1 cellular context compared by ENCODE assay signal in the genomic region with DNA sequence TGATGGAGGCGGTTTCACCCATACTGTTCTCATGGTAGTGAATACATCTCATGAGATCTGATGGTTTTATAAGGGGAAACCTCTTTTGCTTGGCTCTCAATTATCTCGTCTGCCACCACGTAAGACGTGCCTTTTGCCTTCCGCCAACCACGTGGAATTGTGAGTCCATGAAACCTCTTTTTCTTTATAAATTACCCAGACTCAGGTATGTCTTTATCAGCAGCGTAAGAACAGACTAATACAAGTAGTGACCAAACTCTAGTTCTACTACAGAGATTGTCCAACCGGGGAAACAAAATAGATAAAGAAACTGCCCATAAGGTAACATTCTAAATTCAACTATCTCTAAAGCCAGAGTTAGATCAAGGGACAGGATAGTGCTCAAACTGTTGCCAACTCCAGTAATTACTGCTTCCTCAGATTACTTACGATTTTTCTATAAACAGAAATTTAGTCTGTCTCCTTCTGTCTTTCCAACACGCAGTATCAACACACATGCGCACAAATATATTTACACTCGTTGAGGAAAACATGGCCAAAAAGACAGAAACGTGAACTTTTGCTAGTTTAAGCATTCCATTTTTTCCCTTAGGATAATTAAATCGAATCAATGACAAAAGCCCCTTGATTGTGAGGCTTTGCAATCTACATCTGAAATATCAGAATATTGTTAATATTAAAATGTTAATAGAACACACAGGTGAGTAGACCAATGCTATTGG.
TF ChIP-seq lines count a peak whose summit lies in the region.

No MANE protein-coding gene starts in this region.

TF ChIP-seq in K562, 482 proteins besides CTCF, POLR2A, EP300 and RAD21 (continued from another document and continues in another):
- no peak for TF ChIP-seq STAT6 (CRISPR knock-in tag; IDR thresholded peaks at IDR 0.05)
- no peak for TF ChIP-seq ILK (tag; IDR thresholded peaks at IDR 0.05; ENCODE audit: borderline replicate concordance, low read depth)
- TF ChIP-seq, protein P1, sequence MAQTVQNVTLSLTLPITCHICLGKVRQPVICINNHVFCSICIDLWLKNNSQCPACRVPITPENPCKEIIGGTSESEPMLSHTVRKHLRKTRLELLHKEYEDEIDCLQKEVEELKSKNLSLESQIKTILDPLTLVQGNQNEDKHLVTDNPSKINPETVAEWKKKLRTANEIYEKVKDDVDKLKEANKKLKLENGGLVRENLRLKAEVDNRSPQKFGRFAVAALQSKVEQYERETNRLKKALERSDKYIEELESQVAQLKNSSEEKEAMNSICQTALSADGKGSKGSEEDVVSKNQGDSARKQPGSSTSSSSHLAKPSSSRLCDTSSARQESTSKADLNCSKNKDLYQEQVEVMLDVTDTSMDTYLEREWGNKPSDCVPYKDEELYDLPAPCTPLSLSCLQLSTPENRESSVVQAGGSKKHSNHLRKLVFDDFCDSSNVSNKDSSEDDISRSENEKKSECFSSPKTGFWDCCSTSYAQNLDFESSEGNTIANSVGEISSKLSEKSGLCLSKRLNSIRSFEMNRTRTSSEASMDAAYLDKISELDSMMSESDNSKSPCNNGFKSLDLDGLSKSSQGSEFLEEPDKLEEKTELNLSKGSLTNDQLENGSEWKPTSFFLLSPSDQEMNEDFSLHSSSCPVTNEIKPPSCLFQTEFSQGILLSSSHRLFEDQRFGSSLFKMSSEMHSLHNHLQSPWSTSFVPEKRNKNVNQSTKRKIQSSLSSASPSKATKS (CRISPR knock-in tag; IDR thresholded peaks at IDR 0.05), result no peak; the same call in 1 of the 2 replicates
- TF ChIP-seq, protein P2, sequence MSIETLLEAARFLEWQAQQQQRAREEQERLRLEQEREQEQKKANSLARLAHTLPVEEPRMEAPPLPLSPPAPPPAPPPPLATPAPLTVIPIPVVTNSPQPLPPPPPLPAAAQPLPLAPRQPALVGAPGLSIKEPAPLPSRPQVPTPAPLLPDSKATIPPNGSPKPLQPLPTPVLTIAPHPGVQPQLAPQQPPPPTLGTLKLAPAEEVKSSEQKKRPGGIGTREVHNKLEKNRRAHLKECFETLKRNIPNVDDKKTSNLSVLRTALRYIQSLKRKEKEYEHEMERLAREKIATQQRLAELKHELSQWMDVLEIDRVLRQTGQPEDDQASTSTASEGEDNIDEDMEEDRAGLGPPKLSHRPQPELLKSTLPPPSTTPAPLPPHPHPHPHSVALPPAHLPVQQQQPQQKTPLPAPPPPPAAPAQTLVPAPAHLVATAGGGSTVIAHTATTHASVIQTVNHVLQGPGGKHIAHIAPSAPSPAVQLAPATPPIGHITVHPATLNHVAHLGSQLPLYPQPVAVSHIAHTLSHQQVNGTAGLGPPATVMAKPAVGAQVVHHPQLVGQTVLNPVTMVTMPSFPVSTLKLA (conservative IDR thresholded peaks at IDR 0.05), result peak in 1 of 2 experiments; percentile 59; a peak in 1 of 4 replicates
- TF ChIP-seq YY1 (IDR thresholded peaks at IDR 0.05; ENCODE audit: borderline replicate concordance in 1 of 3, control insufficient read depth in 1 of 3, extremely low read depth in 1 of 3, insufficient read depth in 3 of 3, insufficient read length in 1 of 3, insufficient replicate concordance in 2 of 3, low read depth in 1 of 3, low read length in 2 of 3), result no peak
- TF ChIP-seq KAT2B (IDR thresholded peaks at IDR 0.05; ENCODE audit: low read depth, low read length), result no peak
- no peak for TF ChIP-seq BDP1 (IDR thresholded peaks at IDR 0.05; ENCODE audit: insufficient read depth, insufficient read length)
- no peak for TF ChIP-seq FOXA1 (IDR thresholded peaks at IDR 0.05; ENCODE audit: borderline replicate concordance)
- TF ChIP-seq ZNF277 (CRISPR knock-in tag; IDR thresholded peaks at IDR 0.05; ENCODE audit: borderline replicate concordance), result no peak
- TF ChIP-seq ZNF75A (CRISPR knock-in tag; IDR thresholded peaks at IDR 0.05), result no peak
- TF ChIP-seq, protein P3, sequence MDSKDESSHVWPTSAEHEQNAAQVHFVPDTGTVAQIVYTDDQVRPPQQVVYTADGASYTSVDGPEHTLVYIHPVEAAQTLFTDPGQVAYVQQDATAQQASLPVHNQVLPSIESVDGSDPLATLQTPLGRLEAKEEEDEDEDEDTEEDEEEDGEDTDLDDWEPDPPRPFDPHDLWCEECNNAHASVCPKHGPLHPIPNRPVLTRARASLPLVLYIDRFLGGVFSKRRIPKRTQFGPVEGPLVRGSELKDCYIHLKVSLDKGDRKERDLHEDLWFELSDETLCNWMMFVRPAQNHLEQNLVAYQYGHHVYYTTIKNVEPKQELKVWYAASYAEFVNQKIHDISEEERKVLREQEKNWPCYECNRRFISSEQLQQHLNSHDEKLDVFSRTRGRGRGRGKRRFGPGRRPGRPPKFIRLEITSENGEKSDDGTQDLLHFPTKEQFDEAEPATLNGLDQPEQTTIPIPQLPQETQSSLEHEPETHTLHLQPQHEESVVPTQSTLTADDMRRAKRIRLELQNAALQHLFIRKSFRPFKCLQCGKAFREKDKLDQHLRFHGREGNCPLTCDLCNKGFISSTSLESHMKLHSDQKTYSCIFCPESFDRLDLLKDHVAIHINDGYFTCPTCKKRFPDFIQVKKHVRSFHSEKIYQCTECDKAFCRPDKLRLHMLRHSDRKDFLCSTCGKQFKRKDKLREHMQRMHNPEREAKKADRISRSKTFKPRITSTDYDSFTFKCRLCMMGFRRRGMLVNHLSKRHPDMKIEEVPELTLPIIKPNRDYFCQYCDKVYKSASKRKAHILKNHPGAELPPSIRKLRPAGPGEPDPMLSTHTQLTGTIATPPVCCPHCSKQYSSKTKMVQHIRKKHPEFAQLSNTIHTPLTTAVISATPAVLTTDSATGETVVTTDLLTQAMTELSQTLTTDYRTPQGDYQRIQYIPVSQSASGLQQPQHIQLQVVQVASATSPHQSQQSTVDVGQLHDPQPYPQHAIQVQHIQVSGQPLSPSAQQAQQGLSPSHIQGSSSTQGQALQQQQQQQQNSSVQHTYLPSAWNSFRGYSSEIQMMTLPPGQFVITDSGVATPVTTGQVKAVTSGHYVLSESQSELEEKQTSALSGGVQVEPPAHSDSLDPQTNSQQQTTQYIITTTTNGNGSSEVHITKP (IDR thresholded peaks at IDR 0.05; ENCODE audit: partially characterized antibody), result no peak
- no peak for TF ChIP-seq NELFE (IDR thresholded peaks at IDR 0.05; ENCODE audit: insufficient read depth, insufficient read length)
- no peak for TF ChIP-seq TGIF2 (CRISPR knock-in tag; IDR thresholded peaks at IDR 0.05)
- TF ChIP-seq TBL1XR1 (IDR thresholded peaks at IDR 0.05; ENCODE audit: low read length in 2 of 2), result peak in 1 of 2 experiments; percentile 32; a peak in 1 of 4 replicates
- no peak for TF ChIP-seq RBFOX2 (IDR thresholded peaks at IDR 0.05; ENCODE audit: low read depth, low read length)
- no peak for TF ChIP-seq ESRRA (IDR thresholded peaks at IDR 0.05; ENCODE audit: borderline replicate concordance, low read depth)
- no peak for TF ChIP-seq E2F3 (CRISPR knock-in tag; IDR thresholded peaks at IDR 0.05)
- no peak for TF ChIP-seq HDAC2 (IDR thresholded peaks at IDR 0.05)
- TF ChIP-seq GTF2F1 (IDR thresholded peaks at IDR 0.05; ENCODE audit: low read depth, low read length), result no peak
- no peak for TF ChIP-seq ELF1 (tag; IDR thresholded peaks at IDR 0.05)
- TF ChIP-seq CXXC5 (CRISPR knock-in tag; IDR thresholded peaks at IDR 0.05), result peak; percentile 21; the same call in 1 of the 2 replicates
- TF ChIP-seq ZNF766 (CRISPR knock-in tag; conservative IDR thresholded peaks at IDR 0.05), result peak; percentile 91
- peak; percentile 45; the same call in 1 of the 2 replicates for TF ChIP-seq POLR2H (tag; IDR thresholded peaks at IDR 0.05; ENCODE audit: low read depth)
- no peak for TF ChIP-seq MYBL2 (IDR thresholded peaks at IDR 0.05; ENCODE audit: low read depth)
- no peak for TF ChIP-seq MYBL2 (CRISPR knock-in tag; IDR thresholded peaks at IDR 0.05; ENCODE audit: borderline replicate concordance)
- no peak for TF ChIP-seq RHOXF2B (CRISPR knock-in tag; conservative IDR thresholded peaks at IDR 0.05)
- TF ChIP-seq ZNF707 (CRISPR knock-in tag; conservative IDR thresholded peaks at IDR 0.05), result no peak
- no peak for TF ChIP-seq ZNF655 (CRISPR knock-in tag; IDR thresholded peaks at IDR 0.05)
- no peak for TF ChIP-seq SAFB2 (IDR thresholded peaks at IDR 0.05; ENCODE audit: borderline replicate concordance, low read depth, low read length, severe bottlenecking)
- no peak for TF ChIP-seq ZNF444 (CRISPR knock-in tag; IDR thresholded peaks at IDR 0.05)
- TF ChIP-seq CCNT2 (IDR thresholded peaks at IDR 0.05; ENCODE audit: borderline replicate concordance, extremely low read depth, insufficient read length, low read depth, low read length), result peak; percentile 32
- no peak for TF ChIP-seq ZNF699 (CRISPR knock-in tag; IDR thresholded peaks at IDR 0.05; ENCODE audit: insufficient replicate concordance)
- TF ChIP-seq CREM (IDR thresholded peaks at IDR 0.05; ENCODE audit: low read depth), result peak; percentile 20; the same call in 1 of the 2 replicates
- no peak for TF ChIP-seq SETDB1 (IDR thresholded peaks at IDR 0.05; ENCODE audit: low read length)
- TF ChIP-seq CBFA2T2 (conservative IDR thresholded peaks at IDR 0.05), result peak; percentile 73
- TF ChIP-seq CBX8 (IDR thresholded peaks at IDR 0.05; ENCODE audit: borderline replicate concordance, extremely low read depth, low read depth, low read length, poor library complexity, severe bottlenecking), result no peak
- TF ChIP-seq, protein P4, sequence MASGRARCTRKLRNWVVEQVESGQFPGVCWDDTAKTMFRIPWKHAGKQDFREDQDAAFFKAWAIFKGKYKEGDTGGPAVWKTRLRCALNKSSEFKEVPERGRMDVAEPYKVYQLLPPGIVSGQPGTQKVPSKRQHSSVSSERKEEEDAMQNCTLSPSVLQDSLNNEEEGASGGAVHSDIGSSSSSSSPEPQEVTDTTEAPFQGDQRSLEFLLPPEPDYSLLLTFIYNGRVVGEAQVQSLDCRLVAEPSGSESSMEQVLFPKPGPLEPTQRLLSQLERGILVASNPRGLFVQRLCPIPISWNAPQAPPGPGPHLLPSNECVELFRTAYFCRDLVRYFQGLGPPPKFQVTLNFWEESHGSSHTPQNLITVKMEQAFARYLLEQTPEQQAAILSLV (tag; IDR thresholded peaks at IDR 0.05), result no peak
- TF ChIP-seq, protein P5, sequence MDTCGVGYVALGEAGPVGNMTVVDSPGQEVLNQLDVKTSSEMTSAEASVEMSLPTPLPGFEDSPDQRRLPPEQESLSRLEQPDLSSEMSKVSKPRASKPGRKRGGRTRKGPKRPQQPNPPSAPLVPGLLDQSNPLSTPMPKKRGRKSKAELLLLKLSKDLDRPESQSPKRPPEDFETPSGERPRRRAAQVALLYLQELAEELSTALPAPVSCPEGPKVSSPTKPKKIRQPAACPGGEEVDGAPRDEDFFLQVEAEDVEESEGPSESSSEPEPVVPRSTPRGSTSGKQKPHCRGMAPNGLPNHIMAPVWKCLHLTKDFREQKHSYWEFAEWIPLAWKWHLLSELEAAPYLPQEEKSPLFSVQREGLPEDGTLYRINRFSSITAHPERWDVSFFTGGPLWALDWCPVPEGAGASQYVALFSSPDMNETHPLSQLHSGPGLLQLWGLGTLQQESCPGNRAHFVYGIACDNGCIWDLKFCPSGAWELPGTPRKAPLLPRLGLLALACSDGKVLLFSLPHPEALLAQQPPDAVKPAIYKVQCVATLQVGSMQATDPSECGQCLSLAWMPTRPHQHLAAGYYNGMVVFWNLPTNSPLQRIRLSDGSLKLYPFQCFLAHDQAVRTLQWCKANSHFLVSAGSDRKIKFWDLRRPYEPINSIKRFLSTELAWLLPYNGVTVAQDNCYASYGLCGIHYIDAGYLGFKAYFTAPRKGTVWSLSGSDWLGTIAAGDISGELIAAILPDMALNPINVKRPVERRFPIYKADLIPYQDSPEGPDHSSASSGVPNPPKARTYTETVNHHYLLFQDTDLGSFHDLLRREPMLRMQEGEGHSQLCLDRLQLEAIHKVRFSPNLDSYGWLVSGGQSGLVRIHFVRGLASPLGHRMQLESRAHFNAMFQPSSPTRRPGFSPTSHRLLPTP (IDR thresholded peaks at IDR 0.05; ENCODE audit: borderline replicate concordance, extremely low read depth, insufficient read length), result no peak
- TF ChIP-seq HIVEP1 (CRISPR knock-in tag; IDR thresholded peaks at IDR 0.05), result no peak
- TF ChIP-seq BRCA1 (IDR thresholded peaks at IDR 0.05), result no peak
- no peak for TF ChIP-seq BRCA1 (CRISPR knock-in tag; IDR thresholded peaks at IDR 0.05)
